In genomic region chr21:9246481-9247289, GRCh38 we compare ENCODE assay signal across 8 cellular contexts.
A peak's percentile ranks its signal among the peaks of the same experiment; 100 is the strongest.
DNase-seq lines count a peak whose midpoint lies in the region; ATAC-seq and TF ChIP-seq lines count a peak whose summit lies in the region.
"Not testable (repeated sequence)": the region's sequence is repeated elsewhere in the genome, so short reads cannot be mapped to it uniquely, and the experiment has no call there.

No MANE protein-coding gene starts in this region.

- H3K79me1 ChIP-seq in H9 (ENCODE audit: insufficient read depth, low read depth, low read length, poor library complexity, severe bottlenecking), result not testable (repeated sequence)

- not testable (repeated sequence) for H2BK20ac ChIP-seq in H9 (ENCODE audit: low read depth, low read length, poor library complexity, severe bottlenecking)

- H3K27ac Mint-ChIP-seq in H9; central memory CD8-positive, alpha-beta T cell (ENCODE audit: low read depth): not testable (repeated sequence)

- not testable (repeated sequence) for H3K79me2 ChIP-seq in H9 (ENCODE audit: insufficient read depth, low read length)

- H3K27me3 Mint-ChIP-seq in H9 (ENCODE audit: low read depth), result peaks cover 11% of the 10 kb centered on the region
- H3K27me3 Mint-ChIP-seq in central memory CD8-positive, alpha-beta T cell, result not testable (repeated sequence)

- H3K9me3 ChIP-seq in H9 (ENCODE audit: control insufficient read depth, low read depth, low read length), result peaks cover 26% of the 10 kb centered on the region
- H3K9me3 ChIP-seq in WERI-Rb-1 (ENCODE audit: severe bottlenecking); right cardiac atrium (ENCODE audit: control insufficient read depth, low read length); ovary: not testable (repeated sequence)
- peaks cover 0 to 25% (median 8%) of the 10 kb centered on the region in 4 donors for H3K9me3 ChIP-seq in tibial nerve

- not testable (repeated sequence) for H4K8ac ChIP-seq in H9 (replicated peaks; ENCODE audit: insufficient read length, low read depth, low read length)

- H3K9ac ChIP-seq in H9 (ENCODE audit: extremely low read depth, insufficient read length, low read length), result not testable (repeated sequence)

- H3K23ac ChIP-seq in H9 (ENCODE audit: insufficient read length, low read depth, low read length), result not testable (repeated sequence)

- not testable (repeated sequence) for H3K4me2 ChIP-seq in H9 (ENCODE audit: insufficient read depth, insufficient read length, low read length)

- not testable (repeated sequence) for H3K4me1 Mint-ChIP-seq in H9; central memory CD8-positive, alpha-beta T cell

- not testable (repeated sequence) for H4K20me1 ChIP-seq in H9 (ENCODE audit: control insufficient read depth, insufficient read depth, insufficient read length)

- not testable (repeated sequence) for H3K4me1 ChIP-seq in H9 (ENCODE audit: insufficient read depth, low read length); right cardiac atrium (ENCODE audit: control insufficient read depth, insufficient read depth, low read length); ovary (ENCODE audit: insufficient read depth); tibial nerve

- H3K4ac ChIP-seq in H9 (ENCODE audit: low read depth, low read length), result not testable (repeated sequence)

- H4K5ac ChIP-seq in H9 (ENCODE audit: insufficient read length, low read depth, low read length), result not testable (repeated sequence)

- peak; percentile 23 for DNase-seq in H9
- DNase-seq in WERI-Rb-1, result peak; percentile 7
- DNase-seq in central memory CD8-positive, alpha-beta T cell (ENCODE audit: low spot score in 2 of 2), result peak in 1 of 2 donors; percentile 13
- DNase-seq in right cardiac atrium, result peak in 1 of 3 donors; percentile 4
- peak in 4 of 5 donors; percentile 4 to 13 (median 8) for DNase-seq in ovary
- peak; percentile 4 to 11 for DNase-seq in tibial nerve (ENCODE audit: low spot score in 2 of 2)

- not testable (repeated sequence) for H3K27ac ChIP-seq in H9 (ENCODE audit: insufficient read length, low read depth, low read length); WERI-Rb-1; right cardiac atrium (ENCODE audit: low read length); ovary; tibial nerve

- not testable (repeated sequence) for H3K36me3 ChIP-seq in WERI-Rb-1, ovary, tibial nerve

- H2BK5ac ChIP-seq in H9 (ENCODE audit: insufficient read length, low read length), result not testable (repeated sequence)

- H2BK12ac ChIP-seq in H9 (ENCODE audit: insufficient read length, low read depth, low read length), result not testable (repeated sequence)

- intact Hi-C loops in right cardiac atrium (cut with DNase I); ovary (cut with DNase I): not testable (repeated sequence)

- peaks cover 25 to 28% (median 25%) of the 10 kb centered on the region in 3 experiments; a peak in 6 of 7 replicates for H3K36me3 Mint-ChIP-seq in H9 (ENCODE audit: insufficient read depth in 1 of 3, low read depth in 3 of 3)
- H3K36me3 Mint-ChIP-seq in central memory CD8-positive, alpha-beta T cell (ENCODE audit: insufficient read depth), result not testable (repeated sequence)

- peak; percentile 58 for ATAC-seq in GM18517 (IDR thresholded peaks at IDR 0.05; ENCODE audit: unreplicated experiment)
- peak; percentile 51 for ATAC-seq in HG03280 (IDR thresholded peaks at IDR 0.05; ENCODE audit: unreplicated experiment)
- peak; percentile 19 for ATAC-seq in central memory CD8-positive, alpha-beta T cell (replicated peaks; ENCODE audit: extremely low read depth, poor library complexity, severe bottlenecking)
- peak; percentile 80 to 82 for ATAC-seq in right cardiac atrium

- not testable (repeated sequence) for H3K18ac ChIP-seq in H9 (ENCODE audit: insufficient read length, low read depth, low read length)

- not testable (repeated sequence) for H4K91ac ChIP-seq in H9 (ENCODE audit: insufficient read length, low read depth, low read length)

- not testable (repeated sequence) for H2AFZ ChIP-seq in H9 (ENCODE audit: low read length)

- TF ChIP-seq EP300 in ovary (IDR thresholded peaks at IDR 0.05); tibial nerve (IDR thresholded peaks at IDR 0.05): not testable (repeated sequence)

- not testable (repeated sequence) for H3K4me3 Mint-ChIP-seq in H9; central memory CD8-positive, alpha-beta T cell

- TF ChIP-seq POLR2A in ovary (IDR thresholded peaks at IDR 0.05); tibial nerve (IDR thresholded peaks at IDR 0.05): not testable (repeated sequence)

- H2BK15ac ChIP-seq in H9 (ENCODE audit: low read depth, low read length), result not testable (repeated sequence)

- not testable (repeated sequence) for H3K27me3 ChIP-seq in H9 (ENCODE audit: insufficient read depth, low read length); WERI-Rb-1 (ENCODE audit: insufficient read depth, low read depth, severe bottlenecking); right cardiac atrium (ENCODE audit: control insufficient read depth, insufficient read depth); ovary; tibial nerve

- H3K56ac ChIP-seq in H9 (ENCODE audit: insufficient read length, low read depth, low read length), result not testable (repeated sequence)

- H3T11ph ChIP-seq in H9 (ENCODE audit: low read length), result not testable (repeated sequence)

- not testable (repeated sequence) for TF ChIP-seq CTCF in H9 (conservative IDR thresholded peaks at IDR 0.05); WERI-Rb-1 (IDR thresholded peaks at IDR 0.05; ENCODE audit: low read depth, low read length); ovary (IDR thresholded peaks at IDR 0.05); tibial nerve (IDR thresholded peaks at IDR 0.05)

- 100% methylated on average over 1 of the region's 3 CpGs for WGBS in H9 (ENCODE audit: extremely low coverage, insufficient read length, low lambda C conversion rate)
- WGBS in right cardiac atrium, result 40% methylated on average over 3 of the region's 3 CpGs
- 36 to 46% (median 45%) methylated on average over 3 of the region's 3 CpGs for WGBS in ovary, 3 donors
- 45 to 46% methylated on average over 3 of the region's 3 CpGs for WGBS in tibial nerve, 2 donors

- H3K9me3 Mint-ChIP-seq in H9, result peaks cover 31 to 32% of the 10 kb centered on the region in 2 experiments
- peaks cover 27% of the 10 kb centered on the region for H3K9me3 Mint-ChIP-seq in central memory CD8-positive, alpha-beta T cell

- H3K14ac ChIP-seq in H9 (ENCODE audit: insufficient read depth, low read length), result not testable (repeated sequence)

- H3K23me2 ChIP-seq in H9 (ENCODE audit: insufficient read length, low read depth, low read length, poor library complexity, severe bottlenecking), result not testable (repeated sequence)

- not testable (repeated sequence) for H3K4me3 ChIP-seq in WERI-Rb-1 (ENCODE audit: low read depth, low read length); right cardiac atrium (ENCODE audit: low read length); ovary; tibial nerve

- not testable (repeated sequence) for H2BK120ac ChIP-seq in H9 (ENCODE audit: low read depth, low read length, poor library complexity, severe bottlenecking)

- H2AK5ac ChIP-seq in H9 (ENCODE audit: insufficient read length, low read length), result not testable (repeated sequence)

Comparison
In these comparisons a context has a peak if more than half of its experiments do, and no peak if none do; other contexts are left out.
1. ATAC-seq: peak in every context shown above with its lines; median percentile 81 in right cardiac atrium; 58 in GM18517; 51 in HG03280; 19 in central memory CD8-positive, alpha-beta T cell.